ENCODE assay signal across 1 cellular context in the genomic region with DNA sequence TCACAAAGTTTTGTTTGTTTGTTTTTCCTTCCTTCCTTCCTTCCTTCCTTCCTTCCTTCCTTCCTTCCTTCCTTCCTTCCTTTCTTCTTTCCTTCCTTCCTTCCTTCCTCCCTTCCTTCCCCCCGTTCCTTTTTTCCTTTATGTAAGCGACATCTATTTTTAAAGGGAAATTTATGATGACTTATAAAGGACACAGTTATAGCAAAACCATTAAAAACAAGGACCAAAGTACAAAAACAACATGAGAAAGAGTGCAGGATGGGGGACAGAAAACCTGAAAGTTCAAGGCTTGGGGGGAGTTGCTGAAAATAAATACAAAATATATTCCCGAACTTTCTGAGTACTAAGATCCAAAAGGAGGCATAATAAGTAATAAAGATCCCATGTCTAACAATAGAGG.
TF ChIP-seq lines count a peak whose summit lies in the region.

No MANE protein-coding gene starts in this region.

TF ChIP-seq in GM23338, 12 proteins besides CTCF, POLR2A, EP300 and RAD21 (continued from another document):
- TF ChIP-seq, protein P1, sequence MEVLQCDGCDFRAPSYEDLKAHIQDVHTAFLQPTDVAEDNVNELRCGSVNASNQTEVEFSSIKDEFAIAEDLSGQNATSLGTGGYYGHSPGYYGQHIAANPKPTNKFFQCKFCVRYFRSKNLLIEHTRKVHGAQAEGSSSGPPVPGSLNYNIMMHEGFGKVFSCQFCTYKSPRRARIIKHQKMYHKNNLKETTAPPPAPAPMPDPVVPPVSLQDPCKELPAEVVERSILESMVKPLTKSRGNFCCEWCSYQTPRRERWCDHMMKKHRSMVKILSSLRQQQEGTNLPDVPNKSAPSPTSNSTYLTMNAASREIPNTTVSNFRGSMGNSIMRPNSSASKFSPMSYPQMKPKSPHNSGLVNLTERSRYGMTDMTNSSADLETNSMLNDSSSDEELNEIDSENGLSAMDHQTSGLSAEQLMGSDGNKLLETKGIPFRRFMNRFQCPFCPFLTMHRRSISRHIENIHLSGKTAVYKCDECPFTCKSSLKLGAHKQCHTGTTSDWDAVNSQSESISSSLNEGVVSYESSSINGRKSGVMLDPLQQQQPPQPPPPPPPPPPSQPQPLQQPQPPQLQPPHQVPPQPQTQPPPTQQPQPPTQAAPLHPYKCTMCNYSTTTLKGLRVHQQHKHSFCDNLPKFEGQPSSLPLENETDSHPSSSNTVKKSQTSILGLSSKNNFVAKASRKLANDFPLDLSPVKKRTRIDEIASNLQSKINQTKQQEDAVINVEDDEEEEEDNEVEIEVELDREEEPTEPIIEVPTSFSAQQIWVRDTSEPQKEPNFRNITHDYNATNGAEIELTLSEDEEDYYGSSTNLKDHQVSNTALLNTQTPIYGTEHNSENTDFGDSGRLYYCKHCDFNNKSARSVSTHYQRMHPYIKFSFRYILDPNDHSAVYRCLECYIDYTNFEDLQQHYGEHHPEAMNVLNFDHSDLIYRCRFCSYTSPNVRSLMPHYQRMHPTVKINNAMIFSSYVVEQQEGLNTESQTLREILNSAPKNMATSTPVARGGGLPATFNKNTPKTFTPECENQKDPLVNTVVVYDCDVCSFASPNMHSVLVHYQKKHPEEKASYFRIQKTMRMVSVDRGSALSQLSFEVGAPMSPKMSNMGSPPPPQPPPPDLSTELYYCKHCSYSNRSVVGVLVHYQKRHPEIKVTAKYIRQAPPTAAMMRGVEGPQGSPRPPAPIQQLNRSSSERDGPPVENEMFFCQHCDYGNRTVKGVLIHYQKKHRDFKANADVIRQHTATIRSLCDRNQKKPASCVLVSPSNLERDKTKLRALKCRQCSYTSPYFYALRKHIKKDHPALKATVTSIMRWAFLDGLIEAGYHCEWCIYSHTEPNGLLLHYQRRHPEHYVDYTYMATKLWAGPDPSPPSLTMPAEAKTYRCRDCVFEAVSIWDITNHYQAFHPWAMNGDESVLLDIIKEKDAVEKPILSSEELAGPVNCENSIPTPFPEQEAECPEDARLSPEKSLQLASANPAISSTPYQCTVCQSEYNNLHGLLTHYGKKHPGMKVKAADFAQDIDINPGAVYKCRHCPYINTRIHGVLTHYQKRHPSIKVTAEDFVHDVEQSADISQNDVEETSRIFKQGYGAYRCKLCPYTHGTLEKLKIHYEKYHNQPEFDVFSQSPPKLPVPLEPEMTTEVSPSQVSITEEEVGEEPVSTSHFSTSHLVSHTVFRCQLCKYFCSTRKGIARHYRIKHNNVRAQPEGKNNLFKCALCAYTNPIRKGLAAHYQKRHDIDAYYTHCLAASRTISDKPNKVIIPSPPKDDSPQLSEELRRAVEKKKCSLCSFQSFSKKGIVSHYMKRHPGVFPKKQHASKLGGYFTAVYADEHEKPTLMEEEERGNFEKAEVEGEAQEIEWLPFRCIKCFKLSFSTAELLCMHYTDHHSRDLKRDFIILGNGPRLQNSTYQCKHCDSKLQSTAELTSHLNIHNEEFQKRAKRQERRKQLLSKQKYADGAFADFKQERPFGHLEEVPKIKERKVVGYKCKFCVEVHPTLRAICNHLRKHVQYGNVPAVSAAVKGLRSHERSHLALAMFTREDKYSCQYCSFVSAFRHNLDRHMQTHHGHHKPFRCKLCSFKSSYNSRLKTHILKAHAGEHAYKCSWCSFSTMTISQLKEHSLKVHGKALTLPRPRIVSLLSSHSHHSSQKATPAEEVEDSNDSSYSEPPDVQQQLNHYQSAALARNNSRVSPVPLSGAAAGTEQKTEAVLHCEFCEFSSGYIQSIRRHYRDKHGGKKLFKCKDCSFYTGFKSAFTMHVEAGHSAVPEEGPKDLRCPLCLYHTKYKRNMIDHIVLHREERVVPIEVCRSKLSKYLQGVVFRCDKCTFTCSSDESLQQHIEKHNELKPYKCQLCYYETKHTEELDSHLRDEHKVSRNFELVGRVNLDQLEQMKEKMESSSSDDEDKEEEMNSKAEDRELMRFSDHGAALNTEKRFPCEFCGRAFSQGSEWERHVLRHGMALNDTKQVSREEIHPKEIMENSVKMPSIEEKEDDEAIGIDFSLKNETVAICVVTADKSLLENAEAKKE (CRISPR knock-in tag; IDR thresholded peaks at IDR 0.05), result no peak
